In the genomic region with DNA sequence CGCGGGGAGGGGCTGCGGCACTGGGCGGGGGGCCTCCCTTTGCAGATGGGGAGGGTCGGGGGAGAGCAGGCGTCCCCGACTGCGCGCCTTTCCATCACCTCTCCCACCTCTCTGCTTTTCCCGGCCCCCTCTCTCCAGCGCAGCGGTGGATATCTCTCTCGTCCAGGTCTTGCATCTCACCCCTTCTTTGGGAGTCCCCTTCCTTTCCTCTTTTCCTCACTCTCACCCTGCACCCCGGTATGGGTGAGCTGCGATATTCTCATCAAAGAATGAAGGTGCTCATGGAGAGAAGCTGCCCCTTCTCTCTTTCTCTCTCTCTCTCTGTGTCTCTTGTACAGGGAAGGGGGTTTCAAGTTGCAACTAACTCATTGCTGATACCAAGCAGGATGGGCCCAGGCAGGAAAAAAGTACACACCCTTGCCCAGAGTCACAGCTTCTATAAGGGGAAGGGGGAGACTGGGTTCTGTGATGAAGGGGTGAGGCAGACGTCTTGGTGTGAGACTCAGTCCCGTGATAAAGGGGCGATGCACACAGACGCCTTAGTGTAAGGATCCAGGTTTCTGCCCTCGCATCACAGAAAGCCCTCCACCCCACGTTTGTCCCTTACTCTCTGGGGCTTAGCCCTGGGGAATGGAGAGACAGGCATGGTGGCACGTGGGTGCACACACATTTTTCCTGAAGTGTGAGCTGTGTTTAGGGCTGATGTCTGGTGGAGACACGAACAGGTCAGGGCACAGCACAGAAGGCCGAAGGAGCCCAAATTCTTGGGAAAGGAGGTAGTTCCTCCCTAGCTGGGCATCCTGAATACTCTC, we compare ENCODE assay signal across 11 cellular contexts.
DNase-seq lines count a peak whose midpoint lies in the region; ATAC-seq and TF ChIP-seq lines count a peak whose summit lies in the region.
"Had no signal": no experiment of that assay in that cellular context is flagged by ENCODE, and none has a peak within 500 bp of the region (broad histone marks: within the 10 kb centered on the region; RNA-seq: fewer than 3 reads in every experiment).

No MANE protein-coding gene starts in this region.

- no peaks in the 10 kb centered on the region for H3K79me2 ChIP-seq in H9 (ENCODE audit: insufficient read depth, low read length)

- H2BK12ac ChIP-seq in H9 (ENCODE audit: insufficient read length, low read depth, low read length) (no peak overlapping the region), neuronal stem cell (ENCODE audit: low read length) (no peak overlapping the region), mesenchymal stem cell (ENCODE audit: low read length in 2 of 2) (no peak overlapping the region)

- H3K4me1 Mint-ChIP-seq in H9, result peaks cover 32 to 37% of the 10 kb centered on the region in 2 experiments
- H3K4me1 Mint-ChIP-seq in activated CD8-positive, alpha-beta T cell treated with anti-CD3 and anti-CD28 coated beads, Interleukin-2, amount 10 ng/mL, durations not matched to agents 7 days and 5 days (ENCODE audit: low read depth), result peaks cover 10% of the 10 kb centered on the region

- no peak for DNase-seq in H9
- DNase-seq in activated CD8-positive, alpha-beta T cell treated with anti-CD3 and anti-CD28 coated beads, Interleukin-2, amount 10 ng/mL, durations not matched to agents 7 days and 5 days, result no peak
- no peak for DNase-seq in neuronal stem cell (ENCODE audit: low spot score)
- no peak for DNase-seq in mesenchymal stem cell
- no peak for DNase-seq in NCI-H345 treated with DMSO at 0.1 percent for 48 hours (lab: John Stamatoyannopoulos, UW; ENCODE audit: unreplicated experiment)
- DNase-seq: activated CD4-positive, alpha-beta memory T cell treated with anti-CD3 and anti-CD28 coated beads, Interleukin-2, amount 10 ng/mL, durations not matched to agents 7 days and 5 days; activated naive CD4-positive, alpha-beta T cell; GF-D8; NCI-H1930 had no signal

- POLR2A ChIA-PET in activated CD8-positive, alpha-beta T cell treated with anti-CD3 and anti-CD28 coated beads, Interleukin-2, amount 10 ng/mL, durations not matched to agents 7 days and 5 days (lab: Charles Lee), result no interaction called here

- H3K4ac ChIP-seq in H9 (ENCODE audit: low read depth, low read length) (no peak overlapping the region), neuronal stem cell (ENCODE audit: low read length) (no peak overlapping the region), mesenchymal stem cell (ENCODE audit: low read depth in 1 of 2, low read length in 2 of 2) (no peak overlapping the region)

- no peak overlapping the region for H2BK15ac ChIP-seq in H9 (ENCODE audit: low read depth, low read length)
- peak overlapping the region; percentile 35 for H2BK15ac ChIP-seq in neuronal stem cell (ENCODE audit: low read length)
- no peak overlapping the region for H2BK15ac ChIP-seq in mesenchymal stem cell (ENCODE audit: low read depth, poor library complexity, severe bottlenecking)

- H3K36me3 Mint-ChIP-seq in H9 (ENCODE audit: insufficient read depth in 1 of 3, low read depth in 3 of 3), result 0 out of 7 replicates have a peak, but pooled peaks cover 0 to 3% (median 0%) of the 10 kb centered on the region in 3 experiments
- H3K36me3 Mint-ChIP-seq in activated CD8-positive, alpha-beta T cell treated with anti-CD3 and anti-CD28 coated beads, Interleukin-2, amount 10 ng/mL, durations not matched to agents 7 days and 5 days (ENCODE audit: low read depth), result no peaks in the 10 kb centered on the region

- no peaks in the 10 kb centered on the region for H3K79me1 ChIP-seq in H9 (ENCODE audit: insufficient read depth, low read depth, low read length, poor library complexity, severe bottlenecking)
- no peaks in the 10 kb centered on the region for H3K79me1 ChIP-seq in neuronal stem cell (ENCODE audit: low read depth, low read length)
- H3K79me1 ChIP-seq in mesenchymal stem cell (replicated peaks; ENCODE audit: low read length, poor library complexity, severe bottlenecking), result no peaks in the 10 kb centered on the region

- no peak overlapping the region for H4K8ac ChIP-seq in H9 (replicated peaks; ENCODE audit: insufficient read length, low read depth, low read length)
- H4K8ac ChIP-seq in neuronal stem cell (ENCODE audit: low read depth, low read length), result no peak overlapping the region
- no peak overlapping the region for H4K8ac ChIP-seq in mesenchymal stem cell (ENCODE audit: low read length)

- no peak for TF ChIP-seq CTCF in H9 (conservative IDR thresholded peaks at IDR 0.05)

- H3K9me3 ChIP-seq in H9 (ENCODE audit: control insufficient read depth, low read depth, low read length), result no peaks in the 10 kb centered on the region
- H3K9me3 ChIP-seq in iPS-15b (ENCODE audit: control insufficient read depth, insufficient read depth, low read length), result no peaks in the 10 kb centered on the region
- H3K9me3 ChIP-seq in neuronal stem cell (replicated peaks in 1 of 2; ENCODE audit: control insufficient read depth in 2 of 2, insufficient read depth in 1 of 2, low read depth in 1 of 2, low read length in 2 of 2), result no peaks in the 10 kb centered on the region
- H3K9me3 ChIP-seq in mesenchymal stem cell (ENCODE audit: control insufficient read depth, low read length), result no peaks in the 10 kb centered on the region

- no peak overlapping the region for H3K27ac Mint-ChIP-seq in H9
- peak overlapping the region; percentile 16 for H3K27ac Mint-ChIP-seq in activated CD8-positive, alpha-beta T cell treated with anti-CD3 and anti-CD28 coated beads, Interleukin-2, amount 10 ng/mL, durations not matched to agents 7 days and 5 days
- H3K27ac Mint-ChIP-seq: activated CD4-positive, alpha-beta memory T cell treated with anti-CD3 and anti-CD28 coated beads, Interleukin-2, amount 10 ng/mL, durations not matched to agents 7 days and 5 days had no signal

- no peak overlapping the region for H2BK120ac ChIP-seq in H9 (ENCODE audit: low read depth, low read length, poor library complexity, severe bottlenecking)
- H2BK120ac ChIP-seq in neuronal stem cell (ENCODE audit: low read depth, low read length), result no peak overlapping the region
- no peak overlapping the region for H2BK120ac ChIP-seq in mesenchymal stem cell (ENCODE audit: low read depth, low read length)

- no peak overlapping the region for H3K56ac ChIP-seq in H9 (ENCODE audit: insufficient read length, low read depth, low read length)

- peak overlapping the region; percentile 86 to 89 for H3K4me3 Mint-ChIP-seq in H9
- no peak overlapping the region for H3K4me3 Mint-ChIP-seq in activated CD8-positive, alpha-beta T cell treated with anti-CD3 and anti-CD28 coated beads, Interleukin-2, amount 10 ng/mL, durations not matched to agents 7 days and 5 days
- H3K4me3 Mint-ChIP-seq: activated CD4-positive, alpha-beta memory T cell treated with anti-CD3 and anti-CD28 coated beads, Interleukin-2, amount 10 ng/mL, durations not matched to agents 7 days and 5 days had no signal

- CTCF ChIA-PET in activated CD8-positive, alpha-beta T cell treated with anti-CD3 and anti-CD28 coated beads, Interleukin-2, amount 10 ng/mL, durations not matched to agents 7 days and 5 days (lab: Charles Lee), result no interaction called here

- no peaks in the 10 kb centered on the region for H4K20me1 ChIP-seq in H9 (ENCODE audit: control insufficient read depth, insufficient read depth, insufficient read length)

- H3K14ac ChIP-seq in H9 (ENCODE audit: insufficient read depth, low read length) (no peak overlapping the region), neuronal stem cell (ENCODE audit: low read length) (no peak overlapping the region), mesenchymal stem cell (ENCODE audit: low read length in 2 of 2) (no peak overlapping the region)

- H3K4me2 ChIP-seq in H9 (ENCODE audit: insufficient read depth, insufficient read length, low read length), result peak overlapping the region; percentile 63
- peak overlapping the region; percentile 84 for H3K4me2 ChIP-seq in neuronal stem cell (ENCODE audit: insufficient read depth, low read length, poor library complexity, severe bottlenecking)
- no peak overlapping the region for H3K4me2 ChIP-seq in mesenchymal stem cell (ENCODE audit: low read length, poor library complexity, severe bottlenecking)

- no peaks in the 10 kb centered on the region for H3K9me3 Mint-ChIP-seq in H9
- no peaks in the 10 kb centered on the region for H3K9me3 Mint-ChIP-seq in activated CD8-positive, alpha-beta T cell treated with anti-CD3 and anti-CD28 coated beads, Interleukin-2, amount 10 ng/mL, durations not matched to agents 7 days and 5 days (ENCODE audit: insufficient read depth)
- H3K9me3 Mint-ChIP-seq: activated CD4-positive, alpha-beta memory T cell treated with anti-CD3 and anti-CD28 coated beads, Interleukin-2, amount 10 ng/mL, durations not matched to agents 7 days and 5 days had no signal

- peaks cover 50% of the 10 kb centered on the region for H3K27me3 Mint-ChIP-seq in H9 (ENCODE audit: low read depth)
- H3K27me3 Mint-ChIP-seq in activated CD8-positive, alpha-beta T cell treated with anti-CD3 and anti-CD28 coated beads, Interleukin-2, amount 10 ng/mL, durations not matched to agents 7 days and 5 days (ENCODE audit: low read depth), result peaks cover 39% of the 10 kb centered on the region

- H3K27ac ChIP-seq in H9 (ENCODE audit: insufficient read length, low read depth, low read length) (no peak overlapping the region), neuronal stem cell (replicated peaks; ENCODE audit: low read length) (no peak overlapping the region), mesenchymal stem cell (ENCODE audit: low read length, poor library complexity, severe bottlenecking) (no peak overlapping the region)

- no peak overlapping the region for H3T11ph ChIP-seq in H9 (ENCODE audit: low read length)

- H3K36me3 ChIP-seq in iPS-15b (ENCODE audit: control insufficient read depth, insufficient read depth, low read length) (no peaks in the 10 kb centered on the region), neuronal stem cell (replicated peaks in 1 of 2; ENCODE audit: control insufficient read depth in 2 of 2, insufficient read depth in 2 of 2, low read length in 2 of 2) (no peaks in the 10 kb centered on the region), mesenchymal stem cell (ENCODE audit: control insufficient read depth in 1 of 2, insufficient read depth in 2 of 2, low read depth in 1 of 2, low read length in 2 of 2) (no peaks in the 10 kb centered on the region)

- WGBS in H9 (ENCODE audit: extremely low coverage, insufficient read length, low lambda C conversion rate), result no CpG with 5 or more reads among the region's 24 CpGs
- WGBS in neuronal stem cell (ENCODE audit: extremely low coverage in 2 of 2, insufficient read length in 2 of 2, insufficient replicate concordance in 1 of 2), 2 donors, result no CpG with 5 or more reads among the region's 24 CpGs
- WGBS in mesenchymal stem cell, result 31% methylated on average over 4 of the region's 24 CpGs

- no peak for ATAC-seq in activated CD8-positive, alpha-beta T cell treated with anti-CD3 and anti-CD28 coated beads, Interleukin-2, amount 10 ng/mL, durations not matched to agents 7 days and 5 days
- ATAC-seq in GM21390 (IDR thresholded peaks at IDR 0.05; ENCODE audit: unreplicated experiment), result no peak

- peaks cover 17% of the 10 kb centered on the region for H3K23me2 ChIP-seq in H9 (ENCODE audit: insufficient read length, low read depth, low read length, poor library complexity, severe bottlenecking)

- H4K5ac ChIP-seq in H9 (ENCODE audit: insufficient read length, low read depth, low read length), result no peak overlapping the region

- no peak overlapping the region for H4K91ac ChIP-seq in H9 (ENCODE audit: insufficient read length, low read depth, low read length)
- H4K91ac ChIP-seq in neuronal stem cell (ENCODE audit: low read depth, low read length, poor library complexity), result no peak overlapping the region
- H4K91ac ChIP-seq in mesenchymal stem cell (ENCODE audit: low read length), result no peak overlapping the region

- H3K27me3 ChIP-seq in H9 (ENCODE audit: insufficient read depth, low read length), result peaks cover 27% of the 10 kb centered on the region
- peaks cover 37% of the 10 kb centered on the region for H3K27me3 ChIP-seq in iPS-15b (ENCODE audit: control insufficient read depth, insufficient read depth, low read length)
- H3K27me3 ChIP-seq in neuronal stem cell (ENCODE audit: control insufficient read depth in 3 of 3, insufficient read depth in 3 of 3, low read depth in 1 of 3, low read length in 3 of 3), result peaks cover 14 to 49% (median 47%) of the 10 kb centered on the region in 3 experiments
- H3K27me3 ChIP-seq in mesenchymal stem cell (ENCODE audit: control insufficient read depth in 1 of 2, insufficient read depth in 1 of 2, low read length in 2 of 2), result peaks cover 47% of the 10 kb centered on the region in 2 experiments

- no peak overlapping the region for H2BK20ac ChIP-seq in H9 (ENCODE audit: low read depth, low read length, poor library complexity, severe bottlenecking)

- no peak overlapping the region for H2AK5ac ChIP-seq in H9 (ENCODE audit: insufficient read length, low read length)
- peak overlapping the region; percentile 4 for H2AK5ac ChIP-seq in neuronal stem cell (ENCODE audit: low read depth, low read length)
- H2AK5ac ChIP-seq in mesenchymal stem cell (ENCODE audit: low read length, severe bottlenecking), result no peak overlapping the region

- H3K9ac ChIP-seq in H9 (ENCODE audit: extremely low read depth, insufficient read length, low read length) (no peak overlapping the region), iPS-15b (ENCODE audit: low read depth, low read length) (no peak overlapping the region), neuronal stem cell (ENCODE audit: low read depth, low read length, poor library complexity) (peak overlapping the region; percentile 53), mesenchymal stem cell (ENCODE audit: low read length) (no peak overlapping the region)

- H2BK5ac ChIP-seq in H9 (ENCODE audit: insufficient read length, low read length), result no peak overlapping the region
- H2BK5ac ChIP-seq in neuronal stem cell (ENCODE audit: low read length), result no peak overlapping the region
- H2BK5ac ChIP-seq in mesenchymal stem cell (ENCODE audit: low read depth, low read length, poor library complexity, severe bottlenecking), result no peak overlapping the region

- H3K23ac ChIP-seq in H9 (ENCODE audit: insufficient read length, low read depth, low read length), result no peak overlapping the region
- no peak overlapping the region for H3K23ac ChIP-seq in neuronal stem cell (ENCODE audit: low read depth, low read length, poor library complexity)
- no peak overlapping the region for H3K23ac ChIP-seq in mesenchymal stem cell (ENCODE audit: low read length in 2 of 2)

- H2AFZ ChIP-seq in H9 (ENCODE audit: low read length) (no peak overlapping the region), neuronal stem cell (ENCODE audit: low read length) (peak overlapping the region; percentile 67), mesenchymal stem cell (ENCODE audit: low read depth, low read length) (no peak overlapping the region)

- H3K4me3 ChIP-seq in iPS-15b (ENCODE audit: low read depth, low read length) (peak overlapping the region; percentile 44), neuronal stem cell (ENCODE audit: low read length in 2 of 2) (peak overlapping the region; percentile 43 to 58), mesenchymal stem cell (ENCODE audit: insufficient read depth in 1 of 2, low read depth in 1 of 2, low read length in 2 of 2) (no peak overlapping the region)

- H3K18ac ChIP-seq in H9 (ENCODE audit: insufficient read length, low read depth, low read length) (peak overlapping the region; percentile 42), neuronal stem cell (ENCODE audit: low read length) (peak overlapping the region; percentile 56), mesenchymal stem cell (ENCODE audit: low read depth in 1 of 2, low read length in 2 of 2) (no peak overlapping the region)

- peaks cover 8% of the 10 kb centered on the region; the same call in 1 of the 2 replicates for H3K4me1 ChIP-seq in H9 (ENCODE audit: insufficient read depth, low read length)
- H3K4me1 ChIP-seq in iPS-15b (ENCODE audit: control insufficient read depth, insufficient read depth, low read length), result peaks cover 10% of the 10 kb centered on the region
- H3K4me1 ChIP-seq in neuronal stem cell (ENCODE audit: control insufficient read depth in 2 of 2, insufficient read depth in 1 of 2, low read depth in 1 of 2, low read length in 2 of 2), result peaks cover 15 to 17% of the 10 kb centered on the region in 2 donors
- H3K4me1 ChIP-seq in mesenchymal stem cell (ENCODE audit: control insufficient read depth, insufficient read depth, low read depth, low read length), result peaks cover 9% of the 10 kb centered on the region

Comparison
In these comparisons a context has a peak if more than half of its experiments do, and no peak if none do; other contexts are left out.
1. H3K18ac ChIP-seq: peak in H9 (single experiment) and neuronal stem cell (single experiment); none in mesenchymal stem cell (0 of 2).
2. H3K4me3 ChIP-seq: peak in iPS-15b (single experiment) and neuronal stem cell (2 of 2); none in mesenchymal stem cell (0 of 2).